1 cellular context compared by ENCODE assay signal in the genomic region with DNA sequence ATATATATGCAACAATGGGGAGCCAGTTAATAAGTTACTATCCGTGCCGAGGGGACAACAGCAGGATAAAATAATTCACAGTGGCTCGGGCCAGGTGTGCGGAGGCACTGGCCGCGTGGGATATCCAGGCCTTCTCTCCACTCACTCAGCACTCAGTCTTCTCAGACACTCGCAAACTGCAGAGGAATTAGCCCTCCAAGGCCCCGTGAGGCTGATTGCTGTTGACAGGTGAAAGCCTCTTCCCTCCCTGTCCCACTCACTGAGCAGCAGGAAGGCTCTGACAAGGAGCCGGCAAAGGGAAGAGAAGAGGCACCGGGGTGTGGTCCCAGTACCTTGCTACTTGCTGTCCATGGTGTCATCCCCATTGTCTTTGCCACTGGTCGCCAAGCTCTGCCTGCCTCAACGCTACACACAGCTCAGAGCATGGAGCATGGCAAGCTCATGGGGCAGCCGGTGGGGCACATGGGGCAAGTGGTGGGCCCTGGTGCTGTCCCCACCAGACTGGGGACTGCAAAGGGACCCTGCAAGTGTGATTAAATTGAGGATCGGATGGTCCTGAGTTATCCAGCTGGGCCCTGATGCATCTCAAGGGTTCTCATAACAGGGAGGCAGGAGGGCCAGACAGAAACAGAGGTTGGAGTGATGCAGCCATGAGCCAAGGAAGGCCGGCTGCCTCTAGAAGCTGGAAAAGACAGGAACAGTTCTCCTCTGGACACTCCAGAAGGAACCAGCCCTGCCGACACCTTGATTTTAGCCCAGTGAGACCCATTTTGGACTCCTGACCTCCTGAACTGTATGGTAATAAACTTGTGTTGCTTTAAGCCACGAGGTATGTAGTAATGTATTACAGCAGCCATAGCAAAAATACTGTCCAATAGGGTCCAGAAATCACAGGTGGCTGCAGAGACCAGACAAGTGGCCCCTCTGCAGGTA.
TF ChIP-seq lines count a peak whose summit lies in the region.

No MANE protein-coding gene starts in this region.

TF ChIP-seq in HepG2, 621 proteins besides CTCF, POLR2A, EP300 and RAD21 (continued from another document and continues in another):
- TF ChIP-seq, protein P1, sequence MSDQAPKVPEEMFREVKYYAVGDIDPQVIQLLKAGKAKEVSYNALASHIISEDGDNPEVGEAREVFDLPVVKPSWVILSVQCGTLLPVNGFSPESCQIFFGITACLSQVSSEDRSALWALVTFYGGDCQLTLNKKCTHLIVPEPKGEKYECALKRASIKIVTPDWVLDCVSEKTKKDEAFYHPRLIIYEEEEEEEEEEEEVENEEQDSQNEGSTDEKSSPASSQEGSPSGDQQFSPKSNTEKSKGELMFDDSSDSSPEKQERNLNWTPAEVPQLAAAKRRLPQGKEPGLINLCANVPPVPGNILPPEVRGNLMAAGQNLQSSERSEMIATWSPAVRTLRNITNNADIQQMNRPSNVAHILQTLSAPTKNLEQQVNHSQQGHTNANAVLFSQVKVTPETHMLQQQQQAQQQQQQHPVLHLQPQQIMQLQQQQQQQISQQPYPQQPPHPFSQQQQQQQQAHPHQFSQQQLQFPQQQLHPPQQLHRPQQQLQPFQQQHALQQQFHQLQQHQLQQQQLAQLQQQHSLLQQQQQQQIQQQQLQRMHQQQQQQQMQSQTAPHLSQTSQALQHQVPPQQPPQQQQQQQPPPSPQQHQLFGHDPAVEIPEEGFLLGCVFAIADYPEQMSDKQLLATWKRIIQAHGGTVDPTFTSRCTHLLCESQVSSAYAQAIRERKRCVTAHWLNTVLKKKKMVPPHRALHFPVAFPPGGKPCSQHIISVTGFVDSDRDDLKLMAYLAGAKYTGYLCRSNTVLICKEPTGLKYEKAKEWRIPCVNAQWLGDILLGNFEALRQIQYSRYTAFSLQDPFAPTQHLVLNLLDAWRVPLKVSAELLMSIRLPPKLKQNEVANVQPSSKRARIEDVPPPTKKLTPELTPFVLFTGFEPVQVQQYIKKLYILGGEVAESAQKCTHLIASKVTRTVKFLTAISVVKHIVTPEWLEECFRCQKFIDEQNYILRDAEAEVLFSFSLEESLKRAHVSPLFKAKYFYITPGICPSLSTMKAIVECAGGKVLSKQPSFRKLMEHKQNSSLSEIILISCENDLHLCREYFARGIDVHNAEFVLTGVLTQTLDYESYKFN (CRISPR knock-in tag; conservative IDR thresholded peaks at IDR 0.05) = 0 out of 2 replicates have a peak, but pooled peaks have one; percentile 7
- TF ChIP-seq ZSCAN25 (CRISPR knock-in tag; IDR thresholded peaks at IDR 0.05) = no peak
- no peak for TF ChIP-seq ZNF569 (CRISPR knock-in tag; IDR thresholded peaks at IDR 0.05; ENCODE audit: borderline replicate concordance)
- no peak for TF ChIP-seq NR2F6 (IDR thresholded peaks at IDR 0.05)
- 0 out of 2 replicates have a peak, but pooled peaks have one; percentile 10 for TF ChIP-seq NR2F6 (CRISPR knock-in tag; IDR thresholded peaks at IDR 0.05)
- TF ChIP-seq KLF15 (CRISPR knock-in tag; IDR thresholded peaks at IDR 0.05; ENCODE audit: borderline replicate concordance) = no peak
- TF ChIP-seq ZNF841 (CRISPR knock-in tag; IDR thresholded peaks at IDR 0.05; ENCODE audit: borderline replicate concordance) = no peak
- no peak for TF ChIP-seq ZNF672 (CRISPR knock-in tag; IDR thresholded peaks at IDR 0.05)
- TF ChIP-seq, protein P2, sequence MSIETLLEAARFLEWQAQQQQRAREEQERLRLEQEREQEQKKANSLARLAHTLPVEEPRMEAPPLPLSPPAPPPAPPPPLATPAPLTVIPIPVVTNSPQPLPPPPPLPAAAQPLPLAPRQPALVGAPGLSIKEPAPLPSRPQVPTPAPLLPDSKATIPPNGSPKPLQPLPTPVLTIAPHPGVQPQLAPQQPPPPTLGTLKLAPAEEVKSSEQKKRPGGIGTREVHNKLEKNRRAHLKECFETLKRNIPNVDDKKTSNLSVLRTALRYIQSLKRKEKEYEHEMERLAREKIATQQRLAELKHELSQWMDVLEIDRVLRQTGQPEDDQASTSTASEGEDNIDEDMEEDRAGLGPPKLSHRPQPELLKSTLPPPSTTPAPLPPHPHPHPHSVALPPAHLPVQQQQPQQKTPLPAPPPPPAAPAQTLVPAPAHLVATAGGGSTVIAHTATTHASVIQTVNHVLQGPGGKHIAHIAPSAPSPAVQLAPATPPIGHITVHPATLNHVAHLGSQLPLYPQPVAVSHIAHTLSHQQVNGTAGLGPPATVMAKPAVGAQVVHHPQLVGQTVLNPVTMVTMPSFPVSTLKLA (IDR thresholded peaks at IDR 0.05) = peak; percentile 57
- no peak for TF ChIP-seq ZNF766 (CRISPR knock-in tag; IDR thresholded peaks at IDR 0.05; ENCODE audit: borderline replicate concordance)
- no peak for TF ChIP-seq ZNF510 (CRISPR knock-in tag; IDR thresholded peaks at IDR 0.05; ENCODE audit: low read depth)
- no peak for TF ChIP-seq ATRX (CRISPR knock-in tag; IDR thresholded peaks at IDR 0.05; ENCODE audit: borderline replicate concordance)
- TF ChIP-seq TBP (CRISPR knock-in tag; IDR thresholded peaks at IDR 0.05) = no peak
- TF ChIP-seq ZMYM3 (CRISPR knock-in tag; IDR thresholded peaks at IDR 0.05) = no peak
- TF ChIP-seq FOXM1 (CRISPR knock-in tag; IDR thresholded peaks at IDR 0.05) = no peak
- TF ChIP-seq, protein P3, sequence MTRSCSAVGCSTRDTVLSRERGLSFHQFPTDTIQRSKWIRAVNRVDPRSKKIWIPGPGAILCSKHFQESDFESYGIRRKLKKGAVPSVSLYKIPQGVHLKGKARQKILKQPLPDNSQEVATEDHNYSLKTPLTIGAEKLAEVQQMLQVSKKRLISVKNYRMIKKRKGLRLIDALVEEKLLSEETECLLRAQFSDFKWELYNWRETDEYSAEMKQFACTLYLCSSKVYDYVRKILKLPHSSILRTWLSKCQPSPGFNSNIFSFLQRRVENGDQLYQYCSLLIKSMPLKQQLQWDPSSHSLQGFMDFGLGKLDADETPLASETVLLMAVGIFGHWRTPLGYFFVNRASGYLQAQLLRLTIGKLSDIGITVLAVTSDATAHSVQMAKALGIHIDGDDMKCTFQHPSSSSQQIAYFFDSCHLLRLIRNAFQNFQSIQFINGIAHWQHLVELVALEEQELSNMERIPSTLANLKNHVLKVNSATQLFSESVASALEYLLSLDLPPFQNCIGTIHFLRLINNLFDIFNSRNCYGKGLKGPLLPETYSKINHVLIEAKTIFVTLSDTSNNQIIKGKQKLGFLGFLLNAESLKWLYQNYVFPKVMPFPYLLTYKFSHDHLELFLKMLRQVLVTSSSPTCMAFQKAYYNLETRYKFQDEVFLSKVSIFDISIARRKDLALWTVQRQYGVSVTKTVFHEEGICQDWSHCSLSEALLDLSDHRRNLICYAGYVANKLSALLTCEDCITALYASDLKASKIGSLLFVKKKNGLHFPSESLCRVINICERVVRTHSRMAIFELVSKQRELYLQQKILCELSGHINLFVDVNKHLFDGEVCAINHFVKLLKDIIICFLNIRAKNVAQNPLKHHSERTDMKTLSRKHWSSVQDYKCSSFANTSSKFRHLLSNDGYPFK (CRISPR knock-in tag; IDR thresholded peaks at IDR 0.05; ENCODE audit: borderline replicate concordance) = no peak
- TF ChIP-seq, protein P4, sequence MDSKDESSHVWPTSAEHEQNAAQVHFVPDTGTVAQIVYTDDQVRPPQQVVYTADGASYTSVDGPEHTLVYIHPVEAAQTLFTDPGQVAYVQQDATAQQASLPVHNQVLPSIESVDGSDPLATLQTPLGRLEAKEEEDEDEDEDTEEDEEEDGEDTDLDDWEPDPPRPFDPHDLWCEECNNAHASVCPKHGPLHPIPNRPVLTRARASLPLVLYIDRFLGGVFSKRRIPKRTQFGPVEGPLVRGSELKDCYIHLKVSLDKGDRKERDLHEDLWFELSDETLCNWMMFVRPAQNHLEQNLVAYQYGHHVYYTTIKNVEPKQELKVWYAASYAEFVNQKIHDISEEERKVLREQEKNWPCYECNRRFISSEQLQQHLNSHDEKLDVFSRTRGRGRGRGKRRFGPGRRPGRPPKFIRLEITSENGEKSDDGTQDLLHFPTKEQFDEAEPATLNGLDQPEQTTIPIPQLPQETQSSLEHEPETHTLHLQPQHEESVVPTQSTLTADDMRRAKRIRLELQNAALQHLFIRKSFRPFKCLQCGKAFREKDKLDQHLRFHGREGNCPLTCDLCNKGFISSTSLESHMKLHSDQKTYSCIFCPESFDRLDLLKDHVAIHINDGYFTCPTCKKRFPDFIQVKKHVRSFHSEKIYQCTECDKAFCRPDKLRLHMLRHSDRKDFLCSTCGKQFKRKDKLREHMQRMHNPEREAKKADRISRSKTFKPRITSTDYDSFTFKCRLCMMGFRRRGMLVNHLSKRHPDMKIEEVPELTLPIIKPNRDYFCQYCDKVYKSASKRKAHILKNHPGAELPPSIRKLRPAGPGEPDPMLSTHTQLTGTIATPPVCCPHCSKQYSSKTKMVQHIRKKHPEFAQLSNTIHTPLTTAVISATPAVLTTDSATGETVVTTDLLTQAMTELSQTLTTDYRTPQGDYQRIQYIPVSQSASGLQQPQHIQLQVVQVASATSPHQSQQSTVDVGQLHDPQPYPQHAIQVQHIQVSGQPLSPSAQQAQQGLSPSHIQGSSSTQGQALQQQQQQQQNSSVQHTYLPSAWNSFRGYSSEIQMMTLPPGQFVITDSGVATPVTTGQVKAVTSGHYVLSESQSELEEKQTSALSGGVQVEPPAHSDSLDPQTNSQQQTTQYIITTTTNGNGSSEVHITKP (CRISPR knock-in tag; IDR thresholded peaks at IDR 0.05; ENCODE audit: low read depth) = no peak
- TF ChIP-seq AKAP8 (CRISPR knock-in tag; IDR thresholded peaks at IDR 0.05) = 0 out of 2 replicates have a peak, but pooled peaks have one; percentile 37
- TF ChIP-seq YEATS4 (CRISPR knock-in tag; IDR thresholded peaks at IDR 0.05; ENCODE audit: borderline replicate concordance) = no peak
- no peak for TF ChIP-seq MBD4 (IDR thresholded peaks at IDR 0.05; ENCODE audit: borderline replicate concordance, low read length)
- TF ChIP-seq, protein P5, sequence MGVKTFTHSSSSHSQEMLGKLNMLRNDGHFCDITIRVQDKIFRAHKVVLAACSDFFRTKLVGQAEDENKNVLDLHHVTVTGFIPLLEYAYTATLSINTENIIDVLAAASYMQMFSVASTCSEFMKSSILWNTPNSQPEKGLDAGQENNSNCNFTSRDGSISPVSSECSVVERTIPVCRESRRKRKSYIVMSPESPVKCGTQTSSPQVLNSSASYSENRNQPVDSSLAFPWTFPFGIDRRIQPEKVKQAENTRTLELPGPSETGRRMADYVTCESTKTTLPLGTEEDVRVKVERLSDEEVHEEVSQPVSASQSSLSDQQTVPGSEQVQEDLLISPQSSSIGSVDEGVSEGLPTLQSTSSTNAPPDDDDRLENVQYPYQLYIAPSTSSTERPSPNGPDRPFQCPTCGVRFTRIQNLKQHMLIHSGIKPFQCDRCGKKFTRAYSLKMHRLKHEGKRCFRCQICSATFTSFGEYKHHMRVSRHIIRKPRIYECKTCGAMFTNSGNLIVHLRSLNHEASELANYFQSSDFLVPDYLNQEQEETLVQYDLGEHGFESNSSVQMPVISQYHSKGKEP (CRISPR knock-in tag; IDR thresholded peaks at IDR 0.05) = no peak
- no peak for TF ChIP-seq ZNF75D (CRISPR knock-in tag; IDR thresholded peaks at IDR 0.05; ENCODE audit: borderline replicate concordance)
- no peak for TF ChIP-seq NFATC3 (CRISPR knock-in tag; IDR thresholded peaks at IDR 0.05)
- 0 out of 2 replicates have a peak, but pooled peaks have one; percentile 18 for TF ChIP-seq ZNF768 (CRISPR knock-in tag; IDR thresholded peaks at IDR 0.05)
- TF ChIP-seq, protein P6, sequence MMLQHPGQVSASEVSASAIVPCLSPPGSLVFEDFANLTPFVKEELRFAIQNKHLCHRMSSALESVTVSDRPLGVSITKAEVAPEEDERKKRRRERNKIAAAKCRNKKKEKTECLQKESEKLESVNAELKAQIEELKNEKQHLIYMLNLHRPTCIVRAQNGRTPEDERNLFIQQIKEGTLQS (CRISPR knock-in tag; IDR thresholded peaks at IDR 0.05) = no peak
- no peak for TF ChIP-seq TOPORS (CRISPR knock-in tag; IDR thresholded peaks at IDR 0.05)
- TF ChIP-seq FOSL1 (CRISPR knock-in tag; IDR thresholded peaks at IDR 0.05; ENCODE audit: borderline replicate concordance) = no peak
- TF ChIP-seq ZNF547 (CRISPR knock-in tag; IDR thresholded peaks at IDR 0.05) = no peak
- no peak for TF ChIP-seq MAFG (CRISPR knock-in tag; IDR thresholded peaks at IDR 0.05)
- no peak for TF ChIP-seq HNRNPUL1 (IDR thresholded peaks at IDR 0.05; ENCODE audit: low read depth, low read length)
- no peak for TF ChIP-seq ZNF496 (CRISPR knock-in tag; IDR thresholded peaks at IDR 0.05; ENCODE audit: insufficient replicate concordance)
- TF ChIP-seq CENPX (CRISPR knock-in tag; IDR thresholded peaks at IDR 0.05) = no peak
- TF ChIP-seq SPEN (CRISPR knock-in tag; IDR thresholded peaks at IDR 0.05; ENCODE audit: low read depth) = 0 out of 2 replicates have a peak, but pooled peaks have one; percentile 26
- TF ChIP-seq, protein P7, sequence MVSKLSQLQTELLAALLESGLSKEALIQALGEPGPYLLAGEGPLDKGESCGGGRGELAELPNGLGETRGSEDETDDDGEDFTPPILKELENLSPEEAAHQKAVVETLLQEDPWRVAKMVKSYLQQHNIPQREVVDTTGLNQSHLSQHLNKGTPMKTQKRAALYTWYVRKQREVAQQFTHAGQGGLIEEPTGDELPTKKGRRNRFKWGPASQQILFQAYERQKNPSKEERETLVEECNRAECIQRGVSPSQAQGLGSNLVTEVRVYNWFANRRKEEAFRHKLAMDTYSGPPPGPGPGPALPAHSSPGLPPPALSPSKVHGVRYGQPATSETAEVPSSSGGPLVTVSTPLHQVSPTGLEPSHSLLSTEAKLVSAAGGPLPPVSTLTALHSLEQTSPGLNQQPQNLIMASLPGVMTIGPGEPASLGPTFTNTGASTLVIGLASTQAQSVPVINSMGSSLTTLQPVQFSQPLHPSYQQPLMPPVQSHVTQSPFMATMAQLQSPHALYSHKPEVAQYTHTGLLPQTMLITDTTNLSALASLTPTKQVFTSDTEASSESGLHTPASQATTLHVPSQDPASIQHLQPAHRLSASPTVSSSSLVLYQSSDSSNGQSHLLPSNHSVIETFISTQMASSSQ (IDR thresholded peaks at IDR 0.05; ENCODE audit: low read depth) = no peak
- TF ChIP-seq, protein P7 (CRISPR knock-in tag; IDR thresholded peaks at IDR 0.05; ENCODE audit: borderline replicate concordance) = no peak
- TF ChIP-seq HNF4A (CRISPR knock-in tag; IDR thresholded peaks at IDR 0.05) = 0 out of 2 replicates have a peak, but pooled peaks have one; percentile 30
- TF ChIP-seq ZNF644 (CRISPR knock-in tag; IDR thresholded peaks at IDR 0.05; ENCODE audit: low read depth) = no peak
- TF ChIP-seq, protein P8, sequence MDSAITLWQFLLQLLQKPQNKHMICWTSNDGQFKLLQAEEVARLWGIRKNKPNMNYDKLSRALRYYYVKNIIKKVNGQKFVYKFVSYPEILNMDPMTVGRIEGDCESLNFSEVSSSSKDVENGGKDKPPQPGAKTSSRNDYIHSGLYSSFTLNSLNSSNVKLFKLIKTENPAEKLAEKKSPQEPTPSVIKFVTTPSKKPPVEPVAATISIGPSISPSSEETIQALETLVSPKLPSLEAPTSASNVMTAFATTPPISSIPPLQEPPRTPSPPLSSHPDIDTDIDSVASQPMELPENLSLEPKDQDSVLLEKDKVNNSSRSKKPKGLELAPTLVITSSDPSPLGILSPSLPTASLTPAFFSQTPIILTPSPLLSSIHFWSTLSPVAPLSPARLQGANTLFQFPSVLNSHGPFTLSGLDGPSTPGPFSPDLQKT (CRISPR knock-in tag; IDR thresholded peaks at IDR 0.05; ENCODE audit: borderline replicate concordance) = no peak
